ENCODE assay signal across 18 cellular contexts in the genomic region with DNA sequence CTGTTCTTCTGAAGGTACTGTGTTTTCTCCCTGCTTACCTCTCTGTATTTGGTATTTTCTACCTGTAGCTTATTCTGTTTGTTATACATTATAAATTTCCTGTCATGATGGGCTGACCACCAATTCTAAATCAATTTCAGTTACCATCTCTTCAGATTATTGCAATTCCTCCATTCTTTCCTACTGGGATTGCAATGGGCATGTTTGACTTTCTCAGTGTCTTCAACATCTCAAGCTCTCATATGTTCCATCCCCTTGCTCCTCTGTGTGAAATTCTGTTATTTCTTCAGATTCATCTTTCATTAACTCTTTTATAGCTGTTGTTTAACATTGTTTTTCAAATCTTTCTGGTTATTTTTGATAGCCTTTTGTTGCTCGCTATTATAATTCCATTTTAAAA.
"Had no signal": no experiment of that assay in that cellular context is flagged by ENCODE, and none has a peak within 500 bp of the region (broad histone marks: within the 10 kb centered on the region; RNA-seq: fewer than 3 reads in every experiment).

No MANE protein-coding gene starts in this region.

- H3K27me3 ChIP-seq: dorsolateral prefrontal cortex, heart left ventricle, neutrophil, sigmoid colon, stomach, transverse colon had no signal

- H3K4me3 Mint-ChIP-seq: naive thymus-derived CD8-positive, alpha-beta T cell had no signal

- H3K27ac ChIP-seq: dorsolateral prefrontal cortex, neutrophil, sigmoid colon, stomach, thoracic aorta, transverse colon had no signal

- H3K4me1 ChIP-seq: sigmoid colon, stomach, transverse colon had no signal

- H3K27me3 Mint-ChIP-seq: naive thymus-derived CD8-positive, alpha-beta T cell had no signal

- H3K9me3 Mint-ChIP-seq: naive thymus-derived CD8-positive, alpha-beta T cell had no signal

- ATAC-seq: heart left ventricle; left colon; mucosa of descending colon; naive thymus-derived CD8-positive, alpha-beta T cell had no signal

- H3K4me3 ChIP-seq: dorsolateral prefrontal cortex, heart left ventricle, mucosa of descending colon, sigmoid colon, skin epidermis, stomach, thoracic aorta, transverse colon had no signal

- H3K9me3 ChIP-seq: heart left ventricle, mucosa of descending colon, neutrophil, sigmoid colon, stomach, thoracic aorta, transverse colon had no signal

- DNase-seq: cortex of kidney; dorsolateral prefrontal cortex; effector CD8-positive, alpha-beta T cell; heart left ventricle; hippocampal formation; left colon; mucosa of descending colon; naive thymus-derived CD8-positive, alpha-beta T cell; posterior cingulate gyrus; sigmoid colon; stimulated activated CD4-positive, alpha-beta T cell treated with anti-CD3 and anti-CD28 coated beads, Interleukin-12 subunit alpha, Interleukin-12 subunit beta, amount 100 ng/mL, for 4 hours; stimulated activated naive CD4-positive, alpha-beta T cell; stomach; substantia nigra; transverse colon had no signal
